ENCODE assay signal across 8 cellular contexts in genomic region chr1:227733751-227734545, GRCh38. TPM values are rescaled to one million over a fixed set of nuclear protein-coding genes. Genes with fewer than 3 reads are reported as not detected.
DNase-seq lines count a peak whose midpoint lies in the region; ATAC-seq and TF ChIP-seq lines count a peak whose summit lies in the region.

No MANE protein-coding gene starts in this region.

- H3K4me3 Mint-ChIP-seq in T-helper 17 cell: peak overlapping the region; percentile 95

- CTCF ChIA-PET in GM10248 (lab: Yijun Ruan, JAX): interaction anchor here (1.5 kb wide), 1 partner anchor 16 kb away, joined by 3 read pairs; no protein-coding TSS in a partner anchor

- H3K9me3 ChIP-seq in T-helper 17 cell (ENCODE audit: control insufficient read depth, low read length, poor library complexity, severe bottlenecking): no peaks in the 10 kb centered on the region

- TF ChIP-seq CTCF in GM12875 (IDR thresholded peaks at IDR 0.05; ENCODE audit: borderline replicate concordance, insufficient read depth, low read depth, low read length): no peak
- no peak for TF ChIP-seq CTCF in fibroblast of villous mesenchyme (IDR thresholded peaks at IDR 0.05; ENCODE audit: insufficient read depth, low read depth, low read length)
- no peak for TF ChIP-seq CTCF in retinal pigment epithelial cell (conservative IDR thresholded peaks at IDR 0.05; ENCODE audit: low read depth, low read length)
- no peak for TF ChIP-seq CTCF in GM10248 (IDR thresholded peaks at IDR 0.05; ENCODE audit: control extremely low read depth, extremely low read depth, low read depth, missing control alignments)

- ATAC-seq in T-helper 17 cell: no peak
- no peak for ATAC-seq in GM19023 (IDR thresholded peaks at IDR 0.05; ENCODE audit: unreplicated experiment)
- no peak for ATAC-seq in HG03354 (IDR thresholded peaks at IDR 0.05; ENCODE audit: poor library complexity, severe bottlenecking, unreplicated experiment)

- peaks cover 30% of the 10 kb centered on the region for H3K4me1 Mint-ChIP-seq in T-helper 17 cell

- no peaks in the 10 kb centered on the region for H3K27me3 Mint-ChIP-seq in T-helper 17 cell

- DNase-seq in T-helper 17 cell (no peak), fibroblast of villous mesenchyme (ENCODE audit: low read depth) (no peak), retinal pigment epithelial cell (ENCODE audit: low read depth) (no peak), KG1 (lab: John Stamatoyannopoulos, UW) (no peak), GM10248 (ENCODE audit: extremely low spot score) (no peak)

- H3K4me3 ChIP-seq in GM12875 (ENCODE audit: low read depth, low read length): peak overlapping the region; percentile 85
- peak overlapping the region; percentile 75 for H3K4me3 ChIP-seq in fibroblast of villous mesenchyme (ENCODE audit: low read depth, low read length)
- H3K4me3 ChIP-seq in retinal pigment epithelial cell (ENCODE audit: low read length): peak overlapping the region; percentile 91

- POLR2A ChIA-PET in GM10248 (lab: Yijun Ruan, JAX): no interaction called here

- H3K36me3 Mint-ChIP-seq in T-helper 17 cell (ENCODE audit: low read depth): peaks cover 2% of the 10 kb centered on the region

- H3K27ac Mint-ChIP-seq in T-helper 17 cell: peak overlapping the region; percentile 88

RNA-seq across cellular contexts. Expression of gene JMJD4, which starts 1.2 kb away (rescaled TPM):
- total RNA-seq in T-helper 17 cell (10 to 100 TPM in 1 of 2 donors, 1 to 10 TPM in 1; 6.8 to 11.2 TPM), fibroblast of villous mesenchyme (25.5 and 32.5 TPM in 2 replicates)

RNA-seq across cellular contexts. Expression of gene SNAP47, which starts 1.3 kb away (rescaled TPM):
- 10 to 100 TPM; 20.4 to 23.6 TPM for total RNA-seq in T-helper 17 cell
- total RNA-seq in fibroblast of villous mesenchyme: 51.9 and 58.3 TPM in 2 replicates
